Comparison of ENCODE assay signal across 8 cellular contexts in the genomic region with DNA sequence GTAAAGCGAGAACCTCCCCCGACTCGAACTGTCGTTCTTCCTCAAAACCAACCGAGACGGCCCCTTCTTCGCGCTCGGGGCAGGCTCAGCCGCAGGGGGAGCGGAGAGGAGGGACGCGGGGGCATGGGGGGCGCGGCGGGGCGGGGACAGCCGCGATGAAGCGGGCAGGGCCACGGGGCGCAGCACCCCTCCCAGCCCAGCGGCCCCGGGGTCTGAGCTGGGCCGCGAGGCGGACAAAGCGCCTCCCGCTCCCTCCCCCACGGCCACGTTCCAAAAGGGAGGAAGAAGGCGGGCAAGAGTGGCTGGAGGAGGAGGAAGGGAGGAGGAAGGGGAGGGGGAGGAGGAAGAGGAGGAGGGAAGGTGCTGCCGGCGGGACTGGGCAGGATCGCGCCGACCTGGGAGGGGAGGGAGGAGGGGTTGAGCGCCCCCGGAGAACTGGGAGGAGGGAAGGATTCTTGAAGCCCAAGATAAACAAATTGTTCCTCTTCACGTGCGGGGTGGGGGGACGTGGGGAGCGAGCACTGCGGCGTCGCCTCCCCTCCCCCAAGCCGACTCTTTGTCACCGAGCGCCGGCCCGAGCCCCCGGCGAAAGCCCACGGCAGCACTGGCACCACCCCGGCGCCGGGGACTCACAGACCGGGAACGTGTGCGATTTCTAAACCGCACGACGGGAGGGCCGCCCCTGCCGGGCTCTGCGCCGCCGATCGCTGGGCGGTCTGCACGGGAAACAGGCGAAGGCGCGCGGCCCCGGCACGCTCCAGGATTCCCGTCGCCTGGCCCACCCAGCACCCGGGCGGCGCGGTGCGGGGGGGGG. TPM values are rescaled to one million over a fixed set of nuclear protein-coding genes. Genes with fewer than 3 reads are reported as not detected.
DNase-seq lines count a peak whose midpoint lies in the region; ATAC-seq and TF ChIP-seq lines count a peak whose summit lies in the region.

No MANE protein-coding gene starts in this region.

- H3K27me3 ChIP-seq in ectodermal cell (ENCODE audit: control insufficient read depth, insufficient read depth, low read length, poor library complexity, severe bottlenecking) (no peaks in the 10 kb centered on the region), liver (ENCODE audit: control insufficient read depth in 4 of 4, insufficient read depth in 4 of 4, low read length in 3 of 4) (no peaks in the 10 kb centered on the region)

- H3K9ac ChIP-seq in liver (ENCODE audit: low read depth in 1 of 2, low read length in 2 of 2) = peak overlapping the region; percentile 16 to 74

- H3K36me3 ChIP-seq in ectodermal cell (ENCODE audit: control insufficient read depth, insufficient read depth, low read length) (no peaks in the 10 kb centered on the region), liver (ENCODE audit: control insufficient read depth in 4 of 4, insufficient read depth in 3 of 4, low read depth in 1 of 4, low read length in 3 of 4) (no peaks in the 10 kb centered on the region)

- ATAC-seq in GM18520 (IDR thresholded peaks at IDR 0.05; ENCODE audit: unreplicated experiment) = no peak

- no peak for TF ChIP-seq CTCF in liver (IDR thresholded peaks at IDR 0.05; ENCODE audit: low read depth, low read length, missing input control)

- TF ChIP-seq RAD21 in liver (IDR thresholded peaks at IDR 0.05) = peak in 1 of 2 donors; percentile 24

- 0% methylated on average over 84 of the region's 84 CpGs for WGBS in ectodermal cell, 2 experiments
- WGBS in liver = under 1% methylated on average over 84 of the region's 84 CpGs

- peak overlapping the region; percentile 98 for H3K27ac ChIP-seq in ectodermal cell (ENCODE audit: insufficient read depth, low read depth, low read length, poor library complexity, severe bottlenecking)
- H3K27ac ChIP-seq in liver (ENCODE audit: low read depth in 1 of 2, low read length in 2 of 2) = peak overlapping the region; percentile 97 to 99

- peak overlapping the region; percentile 69 for H3K4me3 ChIP-seq in ectodermal cell (ENCODE audit: insufficient read depth, low read depth, low read length)
- H3K4me3 ChIP-seq in liver (ENCODE audit: low read depth in 1 of 3, low read length in 3 of 3) = peak overlapping the region; percentile 66 to 92 (median 84)

- no peaks in the 10 kb centered on the region for H3K9me3 ChIP-seq in ectodermal cell (ENCODE audit: control insufficient read depth, low read length)
- no peaks in the 10 kb centered on the region for H3K9me3 ChIP-seq in liver (ENCODE audit: control insufficient read depth in 4 of 4, low read length in 3 of 4)

- H3K4me1 ChIP-seq in ectodermal cell (ENCODE audit: control insufficient read depth, insufficient read depth, low read length) = peaks cover 18% of the 10 kb centered on the region
- H3K4me1 ChIP-seq in liver (ENCODE audit: control insufficient read depth in 4 of 4, insufficient read depth in 4 of 4, low read length in 3 of 4) = peaks cover 6 to 32% (median 23%) of the 10 kb centered on the region in 4 donors

- peak; percentile 94 for DNase-seq in DMS 273 (lab: John Stamatoyannopoulos, UW; ENCODE audit: unreplicated experiment)
- peak; percentile 97 for DNase-seq in HT1080 (ENCODE audit: low read depth)
- DNase-seq in NOMO-1 treated with DMSO at 0.1 percent for 48 hours (lab: John Stamatoyannopoulos, UW; ENCODE audit: unreplicated experiment) = peak; percentile 95
- peak; percentile 79 for DNase-seq in activated CD8-positive, alpha-beta memory T cell treated with anti-CD3 and anti-CD28 coated beads for 24 hours
- peak; percentile 38 for DNase-seq in stimulated activated CD4-positive, alpha-beta T cell treated with anti-CD3 and anti-CD28 coated beads, Interleukin-4, amount 100 ng/mL, for 24 hours

TF ChIP-seq in liver, 16 proteins besides CTCF, POLR2A, EP300 and RAD21:
- TF ChIP-seq HNF4A (conservative IDR thresholded peaks at IDR 0.05) (peak in 1 of 2 donors; percentile 19), EGR1 (IDR thresholded peaks at IDR 0.05; ENCODE audit: low read depth in 2 of 2) (peak; percentile 16 to 80), YY1 (IDR thresholded peaks at IDR 0.05) (peak; percentile 32), NR2F2 (IDR thresholded peaks at IDR 0.05) (peak; percentile 1), MAX (IDR thresholded peaks at IDR 0.05) (peak; percentile 69), JUND (IDR thresholded peaks at IDR 0.05) (no peak), SP1 (IDR thresholded peaks at IDR 0.05) (peak; percentile 37), GABPA (IDR thresholded peaks at IDR 0.05 in 1 of 2, conservative IDR thresholded peaks at IDR 0.05 in 1 of 2) (peak in 1 of 2 donors; percentile 6), FOXA2 (IDR thresholded peaks at IDR 0.05) (no peak)
- TF ChIP-seq, protein P1, sequence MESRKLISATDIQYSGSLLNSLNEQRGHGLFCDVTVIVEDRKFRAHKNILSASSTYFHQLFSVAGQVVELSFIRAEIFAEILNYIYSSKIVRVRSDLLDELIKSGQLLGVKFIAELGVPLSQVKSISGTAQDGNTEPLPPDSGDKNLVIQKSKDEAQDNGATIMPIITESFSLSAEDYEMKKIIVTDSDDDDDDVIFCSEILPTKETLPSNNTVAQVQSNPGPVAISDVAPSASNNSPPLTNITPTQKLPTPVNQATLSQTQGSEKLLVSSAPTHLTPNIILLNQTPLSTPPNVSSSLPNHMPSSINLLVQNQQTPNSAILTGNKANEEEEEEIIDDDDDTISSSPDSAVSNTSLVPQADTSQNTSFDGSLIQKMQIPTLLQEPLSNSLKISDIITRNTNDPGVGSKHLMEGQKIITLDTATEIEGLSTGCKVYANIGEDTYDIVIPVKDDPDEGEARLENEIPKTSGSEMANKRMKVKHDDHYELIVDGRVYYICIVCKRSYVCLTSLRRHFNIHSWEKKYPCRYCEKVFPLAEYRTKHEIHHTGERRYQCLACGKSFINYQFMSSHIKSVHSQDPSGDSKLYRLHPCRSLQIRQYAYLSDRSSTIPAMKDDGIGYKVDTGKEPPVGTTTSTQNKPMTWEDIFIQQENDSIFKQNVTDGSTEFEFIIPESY (IDR thresholded peaks at IDR 0.05) = no peak
TF ChIP-seq in liver: peak in this region for 7.

RNA-seq across cellular contexts. Expression of gene MAML3, which starts 2.9 kb away (rescaled TPM):
- 8.0 and 11.4 TPM in 2 replicates for total RNA-seq in HT1080 (2014; rRNA removed; shearing (Covaris generic))
- 8.8 and 11.5 TPM in 2 replicates for polyA plus RNA-seq in HT1080 (2015; cell fraction: cytosol; rRNA removed)
- 8.5 and 8.7 TPM in 2 replicates for polyA plus RNA-seq in HT1080 (2015; cell fraction: nucleus; rRNA removed)
- 13.9 TPM for polyA plus RNA-seq in ectodermal cell (2013, experiment 1 of 4)
- polyA plus RNA-seq in ectodermal cell (2013, experiment 2 of 4) = 16.5 TPM
- polyA plus RNA-seq in ectodermal cell (2013, experiment 3 of 4) = 14.4 TPM
- polyA plus RNA-seq in ectodermal cell (2013, experiment 4 of 4) = 15.4 TPM
- 1 to 10 TPM; 3.2 to 4.3 TPM for total RNA-seq in liver
- polyA plus RNA-seq in liver = 1 to 10 TPM; 1.3 to 2.2 TPM

Comparison
In these comparisons a context has a peak if more than half of its experiments do, and no peak if none do; other contexts are left out.
1. DNase-seq: peak in every context shown above with its lines; median percentile 97 in HT1080; 95 in NOMO-1 treated with DMSO at 0.1 percent for 48 hours; 94 in DMS 273; 79 in activated CD8-positive, alpha-beta memory T cell treated with anti-CD3 and anti-CD28 coated beads for 24 hours; 38 in stimulated activated CD4-positive, alpha-beta T cell treated with anti-CD3 and anti-CD28 coated beads, Interleukin-4, amount 100 ng/mL, for 24 hours.